In the genomic region with DNA sequence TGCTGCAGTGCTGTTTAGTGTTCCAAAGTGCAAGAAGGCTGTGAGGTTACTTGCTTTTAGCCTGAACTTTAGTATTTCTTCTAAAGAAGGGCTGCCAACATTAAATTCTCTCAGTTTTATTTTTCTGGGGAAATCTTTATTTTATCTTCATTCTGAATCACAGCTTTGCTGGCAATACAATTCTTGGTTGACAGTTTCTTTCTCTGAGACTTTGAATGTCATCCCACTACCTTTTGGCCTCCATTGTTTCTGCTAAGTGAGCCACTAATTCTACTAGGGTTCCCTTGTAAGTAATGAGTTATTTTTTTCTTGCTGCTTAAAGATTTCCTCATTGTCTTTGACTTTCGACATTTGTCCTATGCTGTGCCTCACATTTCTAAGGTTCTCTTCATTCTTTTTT, we compare ENCODE assay signal across 1 cellular context.
TF ChIP-seq lines count a peak whose summit lies in the region.

No MANE protein-coding gene starts in this region.

TF ChIP-seq in GM12878, 131 proteins besides CTCF, POLR2A, EP300 and RAD21:
- TF ChIP-seq IRF4 (IDR thresholded peaks at IDR 0.05; ENCODE audit: low read depth, low read length) (no peak), TBL1XR1 (IDR thresholded peaks at IDR 0.05; ENCODE audit: low read depth, low read length) (no peak), STAT3 (IDR thresholded peaks at IDR 0.05; ENCODE audit: low read depth, low read length) (no peak), SMAD1 (IDR thresholded peaks at IDR 0.05; ENCODE audit: low read depth, partially characterized antibody) (no peak), MYB (IDR thresholded peaks at IDR 0.05; ENCODE audit: borderline replicate concordance, low read depth, low read length) (no peak), SUPT20H (IDR thresholded peaks at IDR 0.05; ENCODE audit: borderline replicate concordance, control insufficient read depth, low read depth, low read length) (no peak), JUNB (IDR thresholded peaks at IDR 0.05) (no peak), LARP7 (IDR thresholded peaks at IDR 0.05) (no peak), MEF2B (IDR thresholded peaks at IDR 0.05; ENCODE audit: partially characterized antibody, poor library complexity, severe bottlenecking) (no peak)
- TF ChIP-seq, protein P1, sequence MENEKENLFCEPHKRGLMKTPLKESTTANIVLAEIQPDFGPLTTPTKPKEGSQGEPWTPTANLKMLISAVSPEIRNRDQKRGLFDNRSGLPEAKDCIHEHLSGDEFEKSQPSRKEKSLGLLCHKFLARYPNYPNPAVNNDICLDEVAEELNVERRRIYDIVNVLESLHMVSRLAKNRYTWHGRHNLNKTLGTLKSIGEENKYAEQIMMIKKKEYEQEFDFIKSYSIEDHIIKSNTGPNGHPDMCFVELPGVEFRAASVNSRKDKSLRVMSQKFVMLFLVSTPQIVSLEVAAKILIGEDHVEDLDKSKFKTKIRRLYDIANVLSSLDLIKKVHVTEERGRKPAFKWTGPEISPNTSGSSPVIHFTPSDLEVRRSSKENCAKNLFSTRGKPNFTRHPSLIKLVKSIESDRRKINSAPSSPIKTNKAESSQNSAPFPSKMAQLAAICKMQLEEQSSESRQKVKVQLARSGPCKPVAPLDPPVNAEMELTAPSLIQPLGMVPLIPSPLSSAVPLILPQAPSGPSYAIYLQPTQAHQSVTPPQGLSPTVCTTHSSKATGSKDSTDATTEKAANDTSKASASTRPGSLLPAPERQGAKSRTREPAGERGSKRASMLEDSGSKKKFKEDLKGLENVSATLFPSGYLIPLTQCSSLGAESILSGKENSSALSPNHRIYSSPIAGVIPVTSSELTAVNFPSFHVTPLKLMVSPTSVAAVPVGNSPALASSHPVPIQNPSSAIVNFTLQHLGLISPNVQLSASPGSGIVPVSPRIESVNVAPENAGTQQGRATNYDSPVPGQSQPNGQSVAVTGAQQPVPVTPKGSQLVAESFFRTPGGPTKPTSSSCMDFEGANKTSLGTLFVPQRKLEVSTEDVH (IDR thresholded peaks at IDR 0.05; ENCODE audit: low read depth, partially characterized antibody), result no peak
- TF ChIP-seq, protein P2, sequence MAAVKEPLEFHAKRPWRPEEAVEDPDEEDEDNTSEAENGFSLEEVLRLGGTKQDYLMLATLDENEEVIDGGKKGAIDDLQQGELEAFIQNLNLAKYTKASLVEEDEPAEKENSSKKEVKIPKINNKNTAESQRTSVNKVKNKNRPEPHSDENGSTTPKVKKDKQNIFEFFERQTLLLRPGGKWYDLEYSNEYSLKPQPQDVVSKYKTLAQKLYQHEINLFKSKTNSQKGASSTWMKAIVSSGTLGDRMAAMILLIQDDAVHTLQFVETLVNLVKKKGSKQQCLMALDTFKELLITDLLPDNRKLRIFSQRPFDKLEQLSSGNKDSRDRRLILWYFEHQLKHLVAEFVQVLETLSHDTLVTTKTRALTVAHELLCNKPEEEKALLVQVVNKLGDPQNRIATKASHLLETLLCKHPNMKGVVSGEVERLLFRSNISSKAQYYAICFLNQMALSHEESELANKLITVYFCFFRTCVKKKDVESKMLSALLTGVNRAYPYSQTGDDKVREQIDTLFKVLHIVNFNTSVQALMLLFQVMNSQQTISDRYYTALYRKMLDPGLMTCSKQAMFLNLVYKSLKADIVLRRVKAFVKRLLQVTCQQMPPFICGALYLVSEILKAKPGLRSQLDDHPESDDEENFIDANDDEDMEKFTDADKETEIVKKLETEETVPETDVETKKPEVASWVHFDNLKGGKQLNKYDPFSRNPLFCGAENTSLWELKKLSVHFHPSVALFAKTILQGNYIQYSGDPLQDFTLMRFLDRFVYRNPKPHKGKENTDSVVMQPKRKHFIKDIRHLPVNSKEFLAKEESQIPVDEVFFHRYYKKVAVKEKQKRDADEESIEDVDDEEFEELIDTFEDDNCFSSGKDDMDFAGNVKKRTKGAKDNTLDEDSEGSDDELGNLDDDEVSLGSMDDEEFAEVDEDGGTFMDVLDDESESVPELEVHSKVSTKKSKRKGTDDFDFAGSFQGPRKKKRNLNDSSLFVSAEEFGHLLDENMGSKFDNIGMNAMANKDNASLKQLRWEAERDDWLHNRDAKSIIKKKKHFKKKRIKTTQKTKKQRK (IDR thresholded peaks at IDR 0.05; ENCODE audit: low read depth, low read length), result no peak
- TF ChIP-seq, protein P3, sequence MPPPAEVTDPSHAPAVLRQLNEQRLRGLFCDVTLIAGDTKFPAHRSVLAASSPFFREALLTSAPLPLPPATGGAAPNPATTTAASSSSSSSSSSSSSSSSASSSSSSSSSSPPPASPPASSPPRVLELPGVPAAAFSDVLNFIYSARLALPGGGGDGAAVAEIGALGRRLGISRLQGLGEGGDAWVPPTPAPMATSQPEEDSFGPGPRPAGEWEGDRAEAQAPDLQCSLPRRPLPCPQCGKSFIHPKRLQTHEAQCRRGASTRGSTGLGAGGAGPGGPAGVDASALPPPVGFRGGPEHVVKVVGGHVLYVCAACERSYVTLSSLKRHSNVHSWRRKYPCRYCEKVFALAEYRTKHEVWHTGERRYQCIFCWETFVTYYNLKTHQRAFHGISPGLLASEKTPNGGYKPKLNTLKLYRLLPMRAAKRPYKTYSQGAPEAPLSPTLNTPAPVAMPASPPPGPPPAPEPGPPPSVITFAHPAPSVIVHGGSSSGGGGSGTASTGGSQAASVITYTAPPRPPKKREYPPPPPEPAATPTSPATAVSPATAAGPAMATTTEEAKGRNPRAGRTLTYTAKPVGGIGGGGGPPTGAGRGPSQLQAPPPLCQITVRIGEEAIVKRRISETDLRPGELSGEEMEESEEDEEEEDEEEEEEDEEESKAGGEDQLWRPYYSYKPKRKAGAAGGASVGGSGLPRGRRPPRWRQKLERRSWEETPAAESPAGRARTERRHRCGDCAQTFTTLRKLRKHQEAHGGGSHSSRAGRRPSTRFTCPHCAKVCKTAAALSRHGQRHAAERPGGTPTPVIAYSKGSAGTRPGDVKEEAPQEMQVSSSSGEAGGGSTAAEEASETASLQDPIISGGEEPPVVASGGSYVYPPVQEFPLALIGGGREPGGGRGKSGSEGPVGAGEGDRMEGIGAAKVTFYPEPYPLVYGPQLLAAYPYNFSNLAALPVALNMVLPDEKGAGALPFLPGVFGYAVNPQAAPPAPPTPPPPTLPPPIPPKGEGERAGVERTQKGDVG (CRISPR knock-in tag; IDR thresholded peaks at IDR 0.05), result no peak
TF ChIP-seq in GM12878: peak in this region for 0.
